ENCODE assay signal across 10 cellular contexts in the genomic region with DNA sequence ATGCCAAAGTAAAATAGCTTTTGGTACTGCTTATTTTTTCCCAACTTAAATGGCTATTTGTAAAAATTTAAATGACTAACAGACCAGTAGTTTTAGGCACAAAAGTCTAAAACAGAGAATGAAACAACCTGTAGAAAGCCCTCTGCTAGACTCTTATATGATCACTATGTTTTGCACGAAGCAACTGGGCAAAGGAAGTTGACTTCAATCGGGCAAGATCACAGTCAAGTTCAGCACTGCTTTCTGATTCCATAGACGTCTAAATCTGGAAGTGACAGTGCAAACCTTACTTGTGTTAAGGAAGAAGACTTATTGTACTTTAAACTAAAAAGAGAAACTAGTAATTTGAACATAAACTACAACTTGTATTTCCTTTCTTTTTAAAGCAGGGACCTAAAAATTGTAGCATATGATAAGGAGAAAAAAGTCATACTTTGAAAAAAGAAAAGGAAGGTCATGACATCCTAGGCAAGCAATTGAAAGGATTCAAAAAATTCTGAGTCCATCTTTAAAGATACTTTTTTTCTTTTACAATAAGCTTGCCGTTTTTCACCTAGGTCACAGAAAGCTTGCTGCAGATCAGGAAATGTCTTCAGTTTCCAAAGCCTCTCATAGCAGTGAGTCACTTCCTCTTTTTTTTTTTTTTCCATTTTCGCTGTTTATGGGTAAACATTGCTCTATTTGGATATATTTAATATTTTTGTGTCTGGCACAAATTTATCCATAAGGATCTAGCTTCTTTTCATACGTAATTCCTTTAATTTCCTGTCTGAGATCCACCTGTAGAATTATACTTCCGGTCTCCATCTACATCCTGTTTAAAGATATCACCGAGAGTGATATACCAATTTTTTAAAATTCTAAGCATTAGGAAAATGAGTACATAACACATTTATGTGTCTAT.
DNase-seq lines count a peak whose midpoint lies in the region; ATAC-seq and TF ChIP-seq lines count a peak whose summit lies in the region.
"Had no signal": no experiment of that assay in that cellular context is flagged by ENCODE, and none has a peak within 500 bp of the region (broad histone marks: within the 10 kb centered on the region; RNA-seq: fewer than 3 reads in every experiment).

No MANE protein-coding gene starts in this region.

- H3K4me1 ChIP-seq in MM.1S (ENCODE audit: low read length) = peaks cover 56% of the 10 kb centered on the region
- no peaks in the 10 kb centered on the region for H3K4me1 ChIP-seq in osteoblast (ENCODE audit: insufficient read depth, low read length)

- no peak for TF ChIP-seq CTCF in MM.1S (IDR thresholded peaks at IDR 0.05; ENCODE audit: low read length)
- no peak for TF ChIP-seq CTCF in osteoblast (IDR thresholded peaks at IDR 0.05; ENCODE audit: extremely low read depth, low read depth, low read length)

- H3K36me3 Mint-ChIP-seq in activated CD4-positive, alpha-beta T cell treated with anti-CD3 and anti-CD28 coated beads for 36 hours (ENCODE audit: low read depth) = peaks cover 6% of the 10 kb centered on the region
- H3K36me3 Mint-ChIP-seq in stimulated activated naive B cell treated with anti-CD40 and anti-IgM and Interleukin-4, amounts not matched to agents 10 μg/mL and 1 μg/mL and 100 μg/mL, for 72 hours = peaks cover 4 to 6% of the 10 kb centered on the region in 2 donors

- H3K27me3 Mint-ChIP-seq in activated CD4-positive, alpha-beta T cell treated with anti-CD3 and anti-CD28 coated beads for 36 hours = no peaks in the 10 kb centered on the region
- H3K27me3 Mint-ChIP-seq in stimulated activated naive B cell treated with anti-CD40 and anti-IgM and Interleukin-4, amounts not matched to agents 10 μg/mL and 1 μg/mL and 100 μg/mL, for 72 hours = no peaks in the 10 kb centered on the region

- no peaks in the 10 kb centered on the region for H4K20me1 ChIP-seq in MM.1S (ENCODE audit: insufficient read depth, low read length)
- H4K20me1 ChIP-seq in osteoblast (ENCODE audit: insufficient read depth, low read length) = no peaks in the 10 kb centered on the region

- H3F3A ChIP-seq in MM.1S (ENCODE audit: insufficient read depth, low read length) = peaks cover 25% of the 10 kb centered on the region

- H3K9me2 ChIP-seq in MM.1S (replicated peaks; ENCODE audit: insufficient read depth, low read length) = no peaks in the 10 kb centered on the region

- peaks cover 65% of the 10 kb centered on the region for H3K4me1 Mint-ChIP-seq in activated CD4-positive, alpha-beta T cell treated with anti-CD3 and anti-CD28 coated beads for 36 hours
- H3K4me1 Mint-ChIP-seq in stimulated activated naive B cell treated with anti-CD40 and anti-IgM and Interleukin-4, amounts not matched to agents 10 μg/mL and 1 μg/mL and 100 μg/mL, for 72 hours = peaks cover 17 to 30% of the 10 kb centered on the region in 2 donors

- 0 out of 2 replicates have a peak, but pooled peaks cover 5% of the 10 kb centered on the region for H3K79me2 ChIP-seq in MM.1S (ENCODE audit: low read length)
- no peaks in the 10 kb centered on the region for H3K79me2 ChIP-seq in osteoblast (ENCODE audit: insufficient read depth, low read length)

- ATAC-seq in activated CD4-positive, alpha-beta T cell treated with anti-CD3 and anti-CD28 coated beads for 36 hours = peak; percentile 68
- peak; percentile 80 to 85 for ATAC-seq in stimulated activated naive B cell treated with anti-CD40 and anti-IgM and Interleukin-4, amounts not matched to agents 10 μg/mL and 1 μg/mL and 100 μg/mL, for 72 hours (replicated peaks)
- no peak for ATAC-seq in HG02884 (IDR thresholded peaks at IDR 0.05; ENCODE audit: unreplicated experiment)

- no peaks in the 10 kb centered on the region for H3K9me3 Mint-ChIP-seq in activated CD4-positive, alpha-beta T cell treated with anti-CD3 and anti-CD28 coated beads for 36 hours (ENCODE audit: low read depth)
- H3K9me3 Mint-ChIP-seq in stimulated activated naive B cell treated with anti-CD40 and anti-IgM and Interleukin-4, amounts not matched to agents 10 μg/mL and 1 μg/mL and 100 μg/mL, for 72 hours = no peaks in the 10 kb centered on the region
- H3K9me3 Mint-ChIP-seq: nephron progenitor cell had no signal

- H3K4me3 Mint-ChIP-seq in activated CD4-positive, alpha-beta T cell treated with anti-CD3 and anti-CD28 coated beads for 36 hours = peak overlapping the region; percentile 73
- peak overlapping the region; percentile 81 for H3K4me3 Mint-ChIP-seq in stimulated activated naive B cell treated with anti-CD40 and anti-IgM and Interleukin-4, amounts not matched to agents 10 μg/mL and 1 μg/mL and 100 μg/mL, for 72 hours

- peak overlapping the region; percentile 71 for H3K9ac ChIP-seq in MM.1S (ENCODE audit: low read length)

- POLR2A ChIA-PET in activated CD4-positive, alpha-beta T cell treated with anti-CD3 and anti-CD28 coated beads for 36 hours (lab: Charles Lee) = interaction anchor here (0.6 kb wide), 1 partner anchor 195 kb away, joined by 11 read pairs; no protein-coding TSS in a partner anchor

- H3K9me3 ChIP-seq in MM.1S (replicated peaks; ENCODE audit: insufficient read depth, low read length) (no peaks in the 10 kb centered on the region), osteoblast (ENCODE audit: low read depth, low read length) (no peaks in the 10 kb centered on the region)

- intact Hi-C loops in activated CD4-positive, alpha-beta T cell treated with anti-CD3 and anti-CD28 coated beads for 36 hours (cut with DNase I, micrococcal nuclease) = loop anchor here in 1 of 2 experiments (2.0 kb wide), 1 partner anchor 30 kb away; no protein-coding TSS in a partner anchor

- H3K36me3 ChIP-seq in MM.1S (replicated peaks; ENCODE audit: insufficient read depth, low read length) (no peaks in the 10 kb centered on the region), osteoblast (ENCODE audit: insufficient read depth, low read length) (no peaks in the 10 kb centered on the region)

- peak overlapping the region; percentile 88 for H3K4me2 ChIP-seq in MM.1S (ENCODE audit: low read depth, low read length)
- H3K4me2 ChIP-seq in osteoblast (ENCODE audit: insufficient read depth, low read length) = no peak overlapping the region

- H3K4me3 ChIP-seq in MM.1S (ENCODE audit: low read length) = peak overlapping the region; percentile 62
- no peak overlapping the region for H3K4me3 ChIP-seq in osteoblast (ENCODE audit: insufficient read depth, low read length)

- H3K27ac ChIP-seq in MM.1S (ENCODE audit: low read length) (peak overlapping the region; percentile 91), osteoblast (ENCODE audit: low read depth, low read length) (no peak overlapping the region)

- DNase-seq in activated CD4-positive, alpha-beta T cell treated with anti-CD3 and anti-CD28 coated beads for 36 hours = no peak
- DNase-seq in activated CD4-positive, alpha-beta T cell treated with anti-CD3 and anti-CD28 coated beads for 1 hour = no peak
- DNase-seq in MM.1S (peak; percentile 70), amniotic epithelial cell (ENCODE audit: low read depth) (peak; percentile 28), osteoblast (ENCODE audit: insufficient read length, low spot score, missing footprints) (no peak), mucosa of gallbladder (ENCODE audit: low spot score) (no peak)
- no peak for DNase-seq in stimulated activated naive B cell treated with anti-CD40 and anti-IgM and Interleukin-4, amounts not matched to agents 10 μg/mL and 1 μg/mL and 100 μg/mL, for 72 hours
- DNase-seq: activated effector memory CD4-positive, alpha-beta T cell treated with Interleukin-2 at 50 U/mL for 16 hours; nephron progenitor cell had no signal

- peak overlapping the region; percentile 93 for H3K27ac Mint-ChIP-seq in activated CD4-positive, alpha-beta T cell treated with anti-CD3 and anti-CD28 coated beads for 36 hours
- H3K27ac Mint-ChIP-seq in stimulated activated naive B cell treated with anti-CD40 and anti-IgM and Interleukin-4, amounts not matched to agents 10 μg/mL and 1 μg/mL and 100 μg/mL, for 72 hours = peak overlapping the region; percentile 84
- H3K27ac Mint-ChIP-seq: nephron progenitor cell had no signal

- H3K27me3 ChIP-seq in MM.1S (replicated peaks; ENCODE audit: insufficient read depth, low read length) = no peaks in the 10 kb centered on the region
- peaks cover 86% of the 10 kb centered on the region for H3K27me3 ChIP-seq in osteoblast (ENCODE audit: insufficient read depth, low read length)

- CTCF ChIA-PET in activated CD4-positive, alpha-beta T cell treated with anti-CD3 and anti-CD28 coated beads for 36 hours (lab: Charles Lee) = interaction anchor here (0.6 to 3.7 kb wide), 8 partner anchors 9 to 306 kb away, joined by 3 to 17 read pairs (median 4); no protein-coding TSS in a partner anchor

- H2AFZ ChIP-seq in MM.1S (ENCODE audit: low read length) (peak overlapping the region; percentile 69), osteoblast (ENCODE audit: low read length) (no peak overlapping the region)

Comparison
In these comparisons a context has a peak if more than half of its experiments do, and no peak if none do; other contexts are left out.
1. DNase-seq: peak in MM.1S (single experiment) and amniotic epithelial cell (single experiment); none in activated CD4-positive, alpha-beta T cell treated with anti-CD3 and anti-CD28 coated beads for 36 hours (single experiment), activated CD4-positive, alpha-beta T cell treated with anti-CD3 and anti-CD28 coated beads for 1 hour (single experiment), stimulated activated naive B cell treated with anti-CD40 and anti-IgM and Interleukin-4, amounts not matched to agents 10 μg/mL and 1 μg/mL and 100 μg/mL, for 72 hours (single experiment), osteoblast (single experiment) and mucosa of gallbladder (single experiment).